In the genomic region with DNA sequence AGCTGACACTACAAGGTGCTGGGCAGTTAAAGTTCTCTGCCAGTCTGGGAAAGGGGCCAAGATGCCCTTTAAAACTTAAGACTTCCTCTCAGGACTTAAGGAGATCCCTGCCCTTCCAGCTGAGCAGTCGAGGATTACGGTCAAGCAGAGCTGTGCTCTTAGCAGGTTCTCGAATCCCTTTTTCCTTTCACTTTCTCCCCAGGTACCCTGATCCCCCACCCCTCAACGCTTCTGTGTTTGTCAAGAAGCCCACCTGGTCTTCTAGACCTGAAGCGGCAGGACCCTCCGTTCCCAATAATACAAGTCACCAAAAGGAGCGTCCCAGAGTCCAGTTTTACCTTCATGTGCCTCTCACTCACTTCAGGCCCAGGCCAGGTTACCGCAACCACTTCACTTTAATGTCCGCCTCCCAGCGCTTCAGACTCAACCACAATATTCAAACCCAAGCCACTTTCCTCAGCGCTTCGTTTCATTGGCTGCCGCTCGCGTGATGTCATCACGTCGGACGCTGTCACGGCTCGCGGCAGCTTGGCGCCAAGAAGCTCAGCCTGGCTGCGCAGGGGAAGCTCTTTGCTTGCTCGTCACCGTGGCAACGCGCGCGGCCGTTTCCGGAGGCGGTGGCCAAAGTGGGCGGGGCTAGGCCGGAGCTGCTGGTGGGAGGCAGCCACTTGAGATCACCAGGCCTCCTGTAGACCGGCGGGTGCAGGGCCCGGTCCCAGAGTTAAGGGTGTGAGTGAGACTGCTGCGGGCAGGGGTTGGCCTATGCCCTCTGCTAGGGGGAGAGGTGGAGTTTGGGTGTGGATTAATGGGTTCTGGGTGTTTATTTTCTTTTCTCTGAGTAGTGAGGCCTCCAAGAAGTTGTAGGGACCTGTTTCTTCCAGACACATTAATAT, we compare ENCODE assay signal across 1 cellular context.
TF ChIP-seq lines count a peak whose summit lies in the region.

Gene KIF18A (minus strand): TSS at position 431 of the 893 bp plus-strand sequence. CDS start 10,209 bp downstream, outside the sequence.
Gene METTL15 (plus strand): TSS at position 663 of the 893 bp plus-strand sequence. CDS start 4,947 bp downstream, outside the sequence.

TF ChIP-seq in HepG2, 621 proteins besides CTCF, POLR2A, EP300 and RAD21 (continued from another document and continues in another):
- TF ChIP-seq, protein P1, sequence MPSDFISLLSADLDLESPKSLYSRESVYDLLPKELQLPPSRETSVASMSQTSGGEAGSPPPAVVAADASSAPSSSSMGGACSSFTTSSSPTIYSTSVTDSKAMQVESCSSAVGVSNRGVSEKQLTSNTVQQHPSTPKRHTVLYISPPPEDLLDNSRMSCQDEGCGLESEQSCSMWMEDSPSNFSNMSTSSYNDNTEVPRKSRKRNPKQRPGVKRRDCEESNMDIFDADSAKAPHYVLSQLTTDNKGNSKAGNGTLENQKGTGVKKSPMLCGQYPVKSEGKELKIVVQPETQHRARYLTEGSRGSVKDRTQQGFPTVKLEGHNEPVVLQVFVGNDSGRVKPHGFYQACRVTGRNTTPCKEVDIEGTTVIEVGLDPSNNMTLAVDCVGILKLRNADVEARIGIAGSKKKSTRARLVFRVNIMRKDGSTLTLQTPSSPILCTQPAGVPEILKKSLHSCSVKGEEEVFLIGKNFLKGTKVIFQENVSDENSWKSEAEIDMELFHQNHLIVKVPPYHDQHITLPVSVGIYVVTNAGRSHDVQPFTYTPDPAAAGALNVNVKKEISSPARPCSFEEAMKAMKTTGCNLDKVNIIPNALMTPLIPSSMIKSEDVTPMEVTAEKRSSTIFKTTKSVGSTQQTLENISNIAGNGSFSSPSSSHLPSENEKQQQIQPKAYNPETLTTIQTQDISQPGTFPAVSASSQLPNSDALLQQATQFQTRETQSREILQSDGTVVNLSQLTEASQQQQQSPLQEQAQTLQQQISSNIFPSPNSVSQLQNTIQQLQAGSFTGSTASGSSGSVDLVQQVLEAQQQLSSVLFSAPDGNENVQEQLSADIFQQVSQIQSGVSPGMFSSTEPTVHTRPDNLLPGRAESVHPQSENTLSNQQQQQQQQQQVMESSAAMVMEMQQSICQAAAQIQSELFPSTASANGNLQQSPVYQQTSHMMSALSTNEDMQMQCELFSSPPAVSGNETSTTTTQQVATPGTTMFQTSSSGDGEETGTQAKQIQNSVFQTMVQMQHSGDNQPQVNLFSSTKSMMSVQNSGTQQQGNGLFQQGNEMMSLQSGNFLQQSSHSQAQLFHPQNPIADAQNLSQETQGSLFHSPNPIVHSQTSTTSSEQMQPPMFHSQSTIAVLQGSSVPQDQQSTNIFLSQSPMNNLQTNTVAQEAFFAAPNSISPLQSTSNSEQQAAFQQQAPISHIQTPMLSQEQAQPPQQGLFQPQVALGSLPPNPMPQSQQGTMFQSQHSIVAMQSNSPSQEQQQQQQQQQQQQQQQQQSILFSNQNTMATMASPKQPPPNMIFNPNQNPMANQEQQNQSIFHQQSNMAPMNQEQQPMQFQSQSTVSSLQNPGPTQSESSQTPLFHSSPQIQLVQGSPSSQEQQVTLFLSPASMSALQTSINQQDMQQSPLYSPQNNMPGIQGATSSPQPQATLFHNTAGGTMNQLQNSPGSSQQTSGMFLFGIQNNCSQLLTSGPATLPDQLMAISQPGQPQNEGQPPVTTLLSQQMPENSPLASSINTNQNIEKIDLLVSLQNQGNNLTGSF (CRISPR knock-in tag; IDR thresholded peaks at IDR 0.05): no peak
- TF ChIP-seq SIN3A (IDR thresholded peaks at IDR 0.05; ENCODE audit: borderline replicate concordance, low read depth, low read length) (peak; percentile 100), CENPT (CRISPR knock-in tag; IDR thresholded peaks at IDR 0.05; ENCODE audit: low read depth) (no peak), NKX3-1 (CRISPR knock-in tag; IDR thresholded peaks at IDR 0.05) (no peak), ZNF326 (CRISPR knock-in tag; IDR thresholded peaks at IDR 0.05; ENCODE audit: borderline replicate concordance) (no peak), FOSL2 (CRISPR knock-in tag; IDR thresholded peaks at IDR 0.05) (peak; percentile 63), NR2F2 (IDR thresholded peaks at IDR 0.05; ENCODE audit: borderline replicate concordance, low read depth) (no peak), ZNF563 (CRISPR knock-in tag; IDR thresholded peaks at IDR 0.05) (no peak), HIC2 (CRISPR knock-in tag; IDR thresholded peaks at IDR 0.05; ENCODE audit: low read depth) (no peak), ZNF850 (CRISPR knock-in tag; conservative IDR thresholded peaks at IDR 0.05) (no peak), ZNF879 (CRISPR knock-in tag; IDR thresholded peaks at IDR 0.05) (no peak), PLSCR1 (CRISPR knock-in tag; IDR thresholded peaks at IDR 0.05; ENCODE audit: borderline replicate concordance) (no peak), ZBTB44 (CRISPR knock-in tag; IDR thresholded peaks at IDR 0.05) (no peak), ZNF234 (CRISPR knock-in tag; conservative IDR thresholded peaks at IDR 0.05) (no peak)
- TF ChIP-seq, protein P2, sequence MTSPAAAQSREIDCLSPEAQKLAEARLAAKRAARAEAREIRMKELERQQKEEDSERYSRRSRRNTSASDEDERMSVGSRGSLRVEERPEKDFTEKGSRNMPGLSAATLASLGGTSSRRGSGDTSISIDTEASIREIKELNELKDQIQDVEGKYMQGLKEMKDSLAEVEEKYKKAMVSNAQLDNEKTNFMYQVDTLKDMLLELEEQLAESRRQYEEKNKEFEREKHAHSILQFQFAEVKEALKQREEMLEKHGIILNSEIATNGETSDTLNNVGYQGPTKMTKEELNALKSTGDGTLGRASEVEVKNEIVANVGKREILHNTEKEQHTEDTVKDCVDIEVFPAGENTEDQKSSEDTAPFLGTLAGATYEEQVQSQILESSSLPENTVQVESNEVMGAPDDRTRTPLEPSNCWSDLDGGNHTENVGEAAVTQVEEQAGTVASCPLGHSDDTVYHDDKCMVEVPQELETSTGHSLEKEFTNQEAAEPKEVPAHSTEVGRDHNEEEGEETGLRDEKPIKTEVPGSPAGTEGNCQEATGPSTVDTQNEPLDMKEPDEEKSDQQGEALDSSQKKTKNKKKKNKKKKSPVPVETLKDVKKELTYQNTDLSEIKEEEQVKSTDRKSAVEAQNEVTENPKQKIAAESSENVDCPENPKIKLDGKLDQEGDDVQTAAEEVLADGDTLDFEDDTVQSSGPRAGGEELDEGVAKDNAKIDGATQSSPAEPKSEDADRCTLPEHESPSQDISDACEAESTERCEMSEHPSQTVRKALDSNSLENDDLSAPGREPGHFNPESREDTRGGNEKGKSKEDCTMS (CRISPR knock-in tag; conservative IDR thresholded peaks at IDR 0.05): no peak
- TF ChIP-seq, protein P3, sequence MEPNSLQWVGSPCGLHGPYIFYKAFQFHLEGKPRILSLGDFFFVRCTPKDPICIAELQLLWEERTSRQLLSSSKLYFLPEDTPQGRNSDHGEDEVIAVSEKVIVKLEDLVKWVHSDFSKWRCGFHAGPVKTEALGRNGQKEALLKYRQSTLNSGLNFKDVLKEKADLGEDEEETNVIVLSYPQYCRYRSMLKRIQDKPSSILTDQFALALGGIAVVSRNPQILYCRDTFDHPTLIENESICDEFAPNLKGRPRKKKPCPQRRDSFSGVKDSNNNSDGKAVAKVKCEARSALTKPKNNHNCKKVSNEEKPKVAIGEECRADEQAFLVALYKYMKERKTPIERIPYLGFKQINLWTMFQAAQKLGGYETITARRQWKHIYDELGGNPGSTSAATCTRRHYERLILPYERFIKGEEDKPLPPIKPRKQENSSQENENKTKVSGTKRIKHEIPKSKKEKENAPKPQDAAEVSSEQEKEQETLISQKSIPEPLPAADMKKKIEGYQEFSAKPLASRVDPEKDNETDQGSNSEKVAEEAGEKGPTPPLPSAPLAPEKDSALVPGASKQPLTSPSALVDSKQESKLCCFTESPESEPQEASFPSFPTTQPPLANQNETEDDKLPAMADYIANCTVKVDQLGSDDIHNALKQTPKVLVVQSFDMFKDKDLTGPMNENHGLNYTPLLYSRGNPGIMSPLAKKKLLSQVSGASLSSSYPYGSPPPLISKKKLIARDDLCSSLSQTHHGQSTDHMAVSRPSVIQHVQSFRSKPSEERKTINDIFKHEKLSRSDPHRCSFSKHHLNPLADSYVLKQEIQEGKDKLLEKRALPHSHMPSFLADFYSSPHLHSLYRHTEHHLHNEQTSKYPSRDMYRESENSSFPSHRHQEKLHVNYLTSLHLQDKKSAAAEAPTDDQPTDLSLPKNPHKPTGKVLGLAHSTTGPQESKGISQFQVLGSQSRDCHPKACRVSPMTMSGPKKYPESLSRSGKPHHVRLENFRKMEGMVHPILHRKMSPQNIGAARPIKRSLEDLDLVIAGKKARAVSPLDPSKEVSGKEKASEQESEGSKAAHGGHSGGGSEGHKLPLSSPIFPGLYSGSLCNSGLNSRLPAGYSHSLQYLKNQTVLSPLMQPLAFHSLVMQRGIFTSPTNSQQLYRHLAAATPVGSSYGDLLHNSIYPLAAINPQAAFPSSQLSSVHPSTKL (CRISPR knock-in tag; IDR thresholded peaks at IDR 0.05): peak; percentile 50
- TF ChIP-seq, protein P4, sequence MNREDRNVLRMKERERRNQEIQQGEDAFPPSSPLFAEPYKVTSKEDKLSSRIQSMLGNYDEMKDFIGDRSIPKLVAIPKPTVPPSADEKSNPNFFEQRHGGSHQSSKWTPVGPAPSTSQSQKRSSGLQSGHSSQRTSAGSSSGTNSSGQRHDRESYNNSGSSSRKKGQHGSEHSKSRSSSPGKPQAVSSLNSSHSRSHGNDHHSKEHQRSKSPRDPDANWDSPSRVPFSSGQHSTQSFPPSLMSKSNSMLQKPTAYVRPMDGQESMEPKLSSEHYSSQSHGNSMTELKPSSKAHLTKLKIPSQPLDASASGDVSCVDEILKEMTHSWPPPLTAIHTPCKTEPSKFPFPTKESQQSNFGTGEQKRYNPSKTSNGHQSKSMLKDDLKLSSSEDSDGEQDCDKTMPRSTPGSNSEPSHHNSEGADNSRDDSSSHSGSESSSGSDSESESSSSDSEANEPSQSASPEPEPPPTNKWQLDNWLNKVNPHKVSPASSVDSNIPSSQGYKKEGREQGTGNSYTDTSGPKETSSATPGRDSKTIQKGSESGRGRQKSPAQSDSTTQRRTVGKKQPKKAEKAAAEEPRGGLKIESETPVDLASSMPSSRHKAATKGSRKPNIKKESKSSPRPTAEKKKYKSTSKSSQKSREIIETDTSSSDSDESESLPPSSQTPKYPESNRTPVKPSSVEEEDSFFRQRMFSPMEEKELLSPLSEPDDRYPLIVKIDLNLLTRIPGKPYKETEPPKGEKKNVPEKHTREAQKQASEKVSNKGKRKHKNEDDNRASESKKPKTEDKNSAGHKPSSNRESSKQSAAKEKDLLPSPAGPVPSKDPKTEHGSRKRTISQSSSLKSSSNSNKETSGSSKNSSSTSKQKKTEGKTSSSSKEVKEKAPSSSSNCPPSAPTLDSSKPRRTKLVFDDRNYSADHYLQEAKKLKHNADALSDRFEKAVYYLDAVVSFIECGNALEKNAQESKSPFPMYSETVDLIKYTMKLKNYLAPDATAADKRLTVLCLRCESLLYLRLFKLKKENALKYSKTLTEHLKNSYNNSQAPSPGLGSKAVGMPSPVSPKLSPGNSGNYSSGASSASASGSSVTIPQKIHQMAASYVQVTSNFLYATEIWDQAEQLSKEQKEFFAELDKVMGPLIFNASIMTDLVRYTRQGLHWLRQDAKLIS (CRISPR knock-in tag; IDR thresholded peaks at IDR 0.05): no peak
- TF ChIP-seq, protein P5, sequence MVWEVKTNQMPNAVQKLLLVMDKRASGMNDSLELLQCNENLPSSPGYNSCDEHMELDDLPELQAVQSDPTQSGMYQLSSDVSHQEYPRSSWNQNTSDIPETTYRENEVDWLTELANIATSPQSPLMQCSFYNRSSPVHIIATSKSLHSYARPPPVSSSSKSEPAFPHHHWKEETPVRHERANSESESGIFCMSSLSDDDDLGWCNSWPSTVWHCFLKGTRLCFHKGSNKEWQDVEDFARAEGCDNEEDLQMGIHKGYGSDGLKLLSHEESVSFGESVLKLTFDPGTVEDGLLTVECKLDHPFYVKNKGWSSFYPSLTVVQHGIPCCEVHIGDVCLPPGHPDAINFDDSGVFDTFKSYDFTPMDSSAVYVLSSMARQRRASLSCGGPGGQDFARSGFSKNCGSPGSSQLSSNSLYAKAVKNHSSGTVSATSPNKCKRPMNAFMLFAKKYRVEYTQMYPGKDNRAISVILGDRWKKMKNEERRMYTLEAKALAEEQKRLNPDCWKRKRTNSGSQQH (CRISPR knock-in tag; IDR thresholded peaks at IDR 0.05; ENCODE audit: low read depth): peak; percentile 99
- TF ChIP-seq, protein P6, sequence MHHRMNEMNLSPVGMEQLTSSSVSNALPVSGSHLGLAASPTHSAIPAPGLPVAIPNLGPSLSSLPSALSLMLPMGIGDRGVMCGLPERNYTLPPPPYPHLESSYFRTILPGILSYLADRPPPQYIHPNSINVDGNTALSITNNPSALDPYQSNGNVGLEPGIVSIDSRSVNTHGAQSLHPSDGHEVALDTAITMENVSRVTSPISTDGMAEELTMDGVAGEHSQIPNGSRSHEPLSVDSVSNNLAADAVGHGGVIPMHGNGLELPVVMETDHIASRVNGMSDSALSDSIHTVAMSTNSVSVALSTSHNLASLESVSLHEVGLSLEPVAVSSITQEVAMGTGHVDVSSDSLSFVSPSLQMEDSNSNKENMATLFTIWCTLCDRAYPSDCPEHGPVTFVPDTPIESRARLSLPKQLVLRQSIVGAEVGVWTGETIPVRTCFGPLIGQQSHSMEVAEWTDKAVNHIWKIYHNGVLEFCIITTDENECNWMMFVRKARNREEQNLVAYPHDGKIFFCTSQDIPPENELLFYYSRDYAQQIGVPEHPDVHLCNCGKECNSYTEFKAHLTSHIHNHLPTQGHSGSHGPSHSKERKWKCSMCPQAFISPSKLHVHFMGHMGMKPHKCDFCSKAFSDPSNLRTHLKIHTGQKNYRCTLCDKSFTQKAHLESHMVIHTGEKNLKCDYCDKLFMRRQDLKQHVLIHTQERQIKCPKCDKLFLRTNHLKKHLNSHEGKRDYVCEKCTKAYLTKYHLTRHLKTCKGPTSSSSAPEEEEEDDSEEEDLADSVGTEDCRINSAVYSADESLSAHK (CRISPR knock-in tag; IDR thresholded peaks at IDR 0.05; ENCODE audit: borderline replicate concordance): no peak
